Comparison of ENCODE assay signal across 8 cellular contexts in genomic region chr19:11813801-11814706, GRCh38. TPM values are rescaled to one million over a fixed set of nuclear protein-coding genes. Genes with fewer than 3 reads are reported as not detected.
A peak's percentile ranks its signal among the peaks of the same experiment; 100 is the strongest.
DNase-seq lines count a peak whose midpoint lies in the region; ATAC-seq and FAIRE-seq lines count a peak whose summit lies in the region.

TSS of gene ZNF440 (plus strand) at chr19:11814273. CDS start at chr19:11814448, 175 bp downstream.

- peak within 1 kb of the TSS; percentile 88 for H3K4me2 ChIP-seq in BLaER1

- H3K27me3 ChIP-seq in BLaER1: no peaks in the 10 kb centered on the region

- H3K9me3 ChIP-seq in BLaER1: peaks cover 47% of the 10 kb centered on the region

- no peaks in the 10 kb centered on the region for H3K27me3 Mint-ChIP-seq in activated CD4-positive, alpha-beta memory T cell treated with anti-CD3 and anti-CD28 coated beads, Interleukin-2, amount 10 ng/mL, durations not matched to agents 7 days and 5 days

- H3K4me3 Mint-ChIP-seq in activated CD4-positive, alpha-beta memory T cell treated with anti-CD3 and anti-CD28 coated beads, Interleukin-2, amount 10 ng/mL, durations not matched to agents 7 days and 5 days: peak within 1 kb of the TSS; percentile 85

- peaks cover 21% of the 10 kb centered on the region for H3K4me1 ChIP-seq in BLaER1

- ATAC-seq in HG03442 (IDR thresholded peaks at IDR 0.05; ENCODE audit: unreplicated experiment): peak; percentile 95

- DNase-seq in GM19239 (ENCODE audit: insufficient read length, low spot score) (peak; percentile 92), NCI-H748 treated with DMSO at 0.1 percent for 48 hours (lab: John Stamatoyannopoulos, UW) (peak; percentile 75), lung microvascular endothelial cell (ENCODE audit: low read depth in 2 of 2) (peak; percentile 93 to 94)
- peak; percentile 90 for DNase-seq in activated CD4-positive, alpha-beta memory T cell treated with anti-CD3 and anti-CD28 coated beads, Interleukin-2, amount 10 ng/mL, durations not matched to agents 7 days and 5 days
- peak; percentile 70 for DNase-seq in effector CD4-positive, alpha-beta T cell
- peak; percentile 64 to 84 (median 71) for DNase-seq in stimulated activated CD4-positive, alpha-beta T cell treated with anti-CD3 and anti-CD28 coated beads, TNF-alpha, amount 100 ng/mL, for 4 hours (ENCODE audit: low read depth in 3 of 3)

- peak within 1 kb of the TSS; percentile 87 for H3K9ac ChIP-seq in BLaER1

- H4K20me1 ChIP-seq in BLaER1: no peaks in the 10 kb centered on the region

- H3K4me3 ChIP-seq in BLaER1: peak within 1 kb of the TSS; percentile 85

- POLR2A ChIA-PET in activated CD4-positive, alpha-beta memory T cell treated with anti-CD3 and anti-CD28 coated beads, Interleukin-2, amount 10 ng/mL, durations not matched to agents 7 days and 5 days (lab: Charles Lee): interaction anchor here (0.8 to 2.3 kb wide), 6 partner anchors 14 to 519 kb away, joined by 3 to 7 read pairs (median 3); partner anchors contain the start of genes ZNF136, ZNF439 and ZNF563

- H3K27ac Mint-ChIP-seq in activated CD4-positive, alpha-beta memory T cell treated with anti-CD3 and anti-CD28 coated beads, Interleukin-2, amount 10 ng/mL, durations not matched to agents 7 days and 5 days: peak within 1 kb of the TSS; percentile 75

- CTCF ChIA-PET in activated CD4-positive, alpha-beta memory T cell treated with anti-CD3 and anti-CD28 coated beads, Interleukin-2, amount 10 ng/mL, durations not matched to agents 7 days and 5 days (lab: Charles Lee): interaction anchor here (1.7 to 3.1 kb wide), 2 partner anchors 17 to 110 kb away, joined by 8 to 14 read pairs; partner anchors contain the start of gene ZNF491

- H3K36me3 ChIP-seq in BLaER1: peaks cover 58% of the 10 kb centered on the region

- peaks cover 18% of the 10 kb centered on the region for H3K4me1 Mint-ChIP-seq in activated CD4-positive, alpha-beta memory T cell treated with anti-CD3 and anti-CD28 coated beads, Interleukin-2, amount 10 ng/mL, durations not matched to agents 7 days and 5 days

- peak; percentile 90 for FAIRE-seq in GM19239 (lab: Jason Lieb, UNC)

- peaks cover 31% of the 10 kb centered on the region for H3K9me3 Mint-ChIP-seq in activated CD4-positive, alpha-beta memory T cell treated with anti-CD3 and anti-CD28 coated beads, Interleukin-2, amount 10 ng/mL, durations not matched to agents 7 days and 5 days

- peaks cover 34% of the 10 kb centered on the region for H3K36me3 Mint-ChIP-seq in activated CD4-positive, alpha-beta memory T cell treated with anti-CD3 and anti-CD28 coated beads, Interleukin-2, amount 10 ng/mL, durations not matched to agents 7 days and 5 days (ENCODE audit: low read depth)

- H3K27ac ChIP-seq in BLaER1: peak within 1 kb of the TSS; percentile 84

RNA-seq across cellular contexts. Expression of gene ZNF440, which starts in this region (rescaled TPM):
- 10 to 100 TPM; 11.9 to 14.7 TPM for total RNA-seq in activated CD4-positive, alpha-beta memory T cell treated with anti-CD3 and anti-CD28 coated beads, Interleukin-2, amount 10 ng/mL, durations not matched to agents 7 days and 5 days
- total RNA-seq in lung microvascular endothelial cell: 4.8 and 9.5 TPM in 2 replicates

Comparison
In these comparisons a context has a peak if more than half of its experiments do, and no peak if none do; other contexts are left out.
1. Peak in every context shown above with its lines: DNase-seq, ATAC-seq, H3K4me3 ChIP-seq and H3K27ac ChIP-seq.